8 cellular contexts compared by ENCODE assay signal in the genomic region with DNA sequence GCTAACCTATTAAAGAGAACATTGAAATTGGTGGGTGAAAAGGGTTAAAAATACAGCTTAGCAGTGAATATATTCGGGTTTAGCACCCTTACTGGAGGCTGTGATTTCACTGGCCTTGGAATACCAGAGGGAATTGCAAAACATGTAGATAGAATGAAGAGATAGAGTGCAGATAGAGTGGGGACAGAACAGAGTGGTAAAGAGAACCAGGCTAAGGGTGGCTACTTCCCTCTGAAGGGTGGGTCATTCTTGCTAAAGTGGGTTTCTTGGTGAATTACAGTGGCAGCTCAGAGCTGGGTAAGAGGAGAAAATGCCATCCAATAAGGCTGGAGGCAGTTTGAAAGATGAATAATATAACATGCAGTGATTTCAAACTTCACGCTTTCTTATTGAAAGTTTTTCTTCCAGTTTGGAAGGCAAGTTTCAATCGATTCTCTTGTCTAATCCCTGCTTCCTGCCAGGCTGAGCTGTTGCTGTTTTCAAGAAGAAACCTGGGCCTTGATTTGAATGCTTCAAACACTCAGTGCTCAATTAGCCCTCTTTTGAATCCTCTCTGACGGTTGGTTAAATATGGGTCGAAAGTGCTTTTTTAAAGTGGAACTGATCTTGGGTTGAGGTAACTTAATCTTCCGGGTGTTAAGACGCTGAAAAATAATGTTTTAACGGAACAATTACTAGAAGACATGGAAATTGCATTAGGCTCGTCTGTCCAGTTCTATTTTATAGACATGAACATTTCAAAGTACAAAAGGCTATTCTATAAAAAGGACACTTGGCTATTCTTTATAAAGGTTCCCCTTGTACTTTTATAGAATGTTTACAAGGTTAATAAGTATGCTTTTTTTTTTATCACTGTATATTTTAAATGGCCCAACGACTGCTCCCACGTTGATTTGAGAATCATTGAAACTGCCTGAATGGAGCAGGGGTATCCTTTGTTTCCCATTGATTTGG.
DNase-seq lines count a peak whose midpoint lies in the region; ATAC-seq and TF ChIP-seq lines count a peak whose summit lies in the region.

No MANE protein-coding gene starts in this region.

- H3K4me1 ChIP-seq in BLaER1 treated with 17β-estradiol and CSF1 and Interleukin-3, amounts not matched to agents 10 nM and 100 nM = peaks cover 52 to 72% (median 64%) of the 10 kb centered on the region in 10 experiments

- peak overlapping the region; percentile 60 for H3K4me3 Mint-ChIP-seq in central memory CD8-positive, alpha-beta T cell
- H3K4me3 Mint-ChIP-seq in natural killer cell treated with Interleukin-12 subunit alpha and Interleukin-12 subunit beta and Interleukin-15 and Interleukin-18, amount 100 ng/mL, for 72 hours = peak overlapping the region; percentile 81

- peak overlapping the region in 5 of 10 experiments; percentile 9 to 40 (median 23); a peak in 1 of 20 replicates for H3K4me3 ChIP-seq in BLaER1 treated with 17β-estradiol and CSF1 and Interleukin-3, amounts not matched to agents 10 nM and 100 nM

- H3K27me3 ChIP-seq in BLaER1 treated with 17β-estradiol and CSF1 and Interleukin-3, amounts not matched to agents 10 nM and 100 nM = no peaks in the 10 kb centered on the region

- peak overlapping the region; percentile 65 for H3K27ac Mint-ChIP-seq in central memory CD8-positive, alpha-beta T cell (ENCODE audit: low read depth)
- H3K27ac Mint-ChIP-seq in natural killer cell treated with Interleukin-12 subunit alpha and Interleukin-12 subunit beta and Interleukin-15 and Interleukin-18, amount 100 ng/mL, for 72 hours = peak overlapping the region; percentile 74 to 82

- peak; percentile 57 for ATAC-seq in GM19397 (IDR thresholded peaks at IDR 0.05; ENCODE audit: unreplicated experiment)
- no peak for ATAC-seq in central memory CD8-positive, alpha-beta T cell (replicated peaks; ENCODE audit: extremely low read depth, poor library complexity, severe bottlenecking)
- no peak for ATAC-seq in natural killer cell treated with Interleukin-12 subunit alpha and Interleukin-12 subunit beta and Interleukin-15 and Interleukin-18, amount 100 ng/mL, for 72 hours

- no peaks in the 10 kb centered on the region for H3K27me3 Mint-ChIP-seq in central memory CD8-positive, alpha-beta T cell
- H3K27me3 Mint-ChIP-seq in natural killer cell treated with Interleukin-12 subunit alpha and Interleukin-12 subunit beta and Interleukin-15 and Interleukin-18, amount 100 ng/mL, for 72 hours = no peaks in the 10 kb centered on the region

- CTCF ChIA-PET in HEK293T (lab: Yijun Ruan, JAX) = interaction anchor here (0.6 kb wide), 1 partner anchor 158 kb away, joined by 3 read pairs; no protein-coding TSS in a partner anchor

- no peaks in the 10 kb centered on the region for H3K9me3 ChIP-seq in BLaER1 treated with 17β-estradiol and CSF1 and Interleukin-3, amounts not matched to agents 10 nM and 100 nM (replicated peaks in 1 of 11)

- H3K27ac ChIP-seq in BLaER1 treated with 17β-estradiol and CSF1 and Interleukin-3, amounts not matched to agents 10 nM and 100 nM = peak overlapping the region; percentile 68 to 85 (median 79); a peak in 21 of 22 replicates

- peak overlapping the region; percentile 58 to 73 (median 68); a peak in 20 of 22 replicates for H3K9ac ChIP-seq in BLaER1 treated with 17β-estradiol and CSF1 and Interleukin-3, amounts not matched to agents 10 nM and 100 nM

- peak; percentile 74 for DNase-seq in NAMALWA (ENCODE audit: low spot score)
- no peak for DNase-seq in central memory CD8-positive, alpha-beta T cell (ENCODE audit: low spot score in 2 of 2)
- DNase-seq in natural killer cell treated with Interleukin-12 subunit alpha and Interleukin-12 subunit beta and Interleukin-15 and Interleukin-18, amount 100 ng/mL, for 72 hours (ENCODE audit: low spot score) = no peak
- no peak for DNase-seq in putamen (ENCODE audit: low spot score)
- no peak for DNase-seq in AG08395 (ENCODE audit: low spot score)
- no peak for DNase-seq in HEK293T (ENCODE audit: extremely low spot score)

- H3K36me3 ChIP-seq in BLaER1 treated with 17β-estradiol and CSF1 and Interleukin-3, amounts not matched to agents 10 nM and 100 nM = no peaks in the 10 kb centered on the region

- H3K9me3 Mint-ChIP-seq in central memory CD8-positive, alpha-beta T cell = no peaks in the 10 kb centered on the region
- no peaks in the 10 kb centered on the region for H3K9me3 Mint-ChIP-seq in natural killer cell treated with Interleukin-12 subunit alpha and Interleukin-12 subunit beta and Interleukin-15 and Interleukin-18, amount 100 ng/mL, for 72 hours

- H4K20me1 ChIP-seq in BLaER1 treated with 17β-estradiol and CSF1 and Interleukin-3, amounts not matched to agents 10 nM and 100 nM = no peaks in the 10 kb centered on the region

- POLR2A ChIA-PET in HEK293T (lab: Yijun Ruan, JAX) = interaction anchor here (1.2 to 1.5 kb wide), 2 partner anchors 128 to 243 kb away, joined by 4 to 6 read pairs; no protein-coding TSS in a partner anchor

- peaks cover 5% of the 10 kb centered on the region for H3K36me3 Mint-ChIP-seq in central memory CD8-positive, alpha-beta T cell (ENCODE audit: insufficient read depth)
- no peaks in the 10 kb centered on the region for H3K36me3 Mint-ChIP-seq in natural killer cell treated with Interleukin-12 subunit alpha and Interleukin-12 subunit beta and Interleukin-15 and Interleukin-18, amount 100 ng/mL, for 72 hours

- H3K4me2 ChIP-seq in BLaER1 treated with 17β-estradiol and CSF1 and Interleukin-3, amounts not matched to agents 10 nM and 100 nM = peak overlapping the region; percentile 68 to 95 (median 85)

- peaks cover 44% of the 10 kb centered on the region for H3K4me1 Mint-ChIP-seq in central memory CD8-positive, alpha-beta T cell
- peaks cover 39 to 51% of the 10 kb centered on the region in 2 donors for H3K4me1 Mint-ChIP-seq in natural killer cell treated with Interleukin-12 subunit alpha and Interleukin-12 subunit beta and Interleukin-15 and Interleukin-18, amount 100 ng/mL, for 72 hours (ENCODE audit: low read depth in 2 of 2)

TF ChIP-seq in HEK293T, 16 proteins besides CTCF, POLR2A, EP300 and RAD21:
- TF ChIP-seq FOXK2 (IDR thresholded peaks at IDR 0.05) (no peak), FOXM1 (IDR thresholded peaks at IDR 0.05; ENCODE audit: borderline replicate concordance) (no peak), HDGF (IDR thresholded peaks at IDR 0.05; ENCODE audit: borderline replicate concordance) (no peak), TARDBP (IDR thresholded peaks at IDR 0.05) (no peak), ARNT (IDR thresholded peaks at IDR 0.05) (no peak), ZNF384 (IDR thresholded peaks at IDR 0.05) (no peak), LEF1 (IDR thresholded peaks at IDR 0.05; ENCODE audit: borderline replicate concordance) (no peak), ELF4 (IDR thresholded peaks at IDR 0.05) (no peak), SUZ12 (IDR thresholded peaks at IDR 0.05) (no peak), BHLHE40 (IDR thresholded peaks at IDR 0.05; ENCODE audit: borderline replicate concordance) (no peak), SP1 (IDR thresholded peaks at IDR 0.05) (no peak), FOXA1 (IDR thresholded peaks at IDR 0.05) (no peak)
- TF ChIP-seq, protein P1, sequence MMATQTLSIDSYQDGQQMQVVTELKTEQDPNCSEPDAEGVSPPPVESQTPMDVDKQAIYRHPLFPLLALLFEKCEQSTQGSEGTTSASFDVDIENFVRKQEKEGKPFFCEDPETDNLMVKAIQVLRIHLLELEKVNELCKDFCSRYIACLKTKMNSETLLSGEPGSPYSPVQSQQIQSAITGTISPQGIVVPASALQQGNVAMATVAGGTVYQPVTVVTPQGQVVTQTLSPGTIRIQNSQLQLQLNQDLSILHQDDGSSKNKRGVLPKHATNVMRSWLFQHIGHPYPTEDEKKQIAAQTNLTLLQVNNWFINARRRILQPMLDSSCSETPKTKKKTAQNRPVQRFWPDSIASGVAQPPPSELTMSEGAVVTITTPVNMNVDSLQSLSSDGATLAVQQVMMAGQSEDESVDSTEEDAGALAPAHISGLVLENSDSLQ (IDR thresholded peaks at IDR 0.05) = no peak
